ENCODE assay signal across 23 cellular contexts in genomic region chr17:28592260-28592659, GRCh38. TPM values are rescaled to one million over a fixed set of nuclear protein-coding genes. Genes with fewer than 3 reads are reported as not detected.
A peak's percentile ranks its signal among the peaks of the same experiment; 100 is the strongest.
DNase-seq lines count a peak whose midpoint lies in the region; ATAC-seq, FAIRE-seq and TF ChIP-seq lines count a peak whose summit lies in the region.
"Had no signal": no experiment of that assay in that cellular context is flagged by ENCODE, and none has a peak within 500 bp of the region (broad histone marks: within the 10 kb centered on the region; RNA-seq: fewer than 3 reads in every experiment).

No MANE protein-coding gene starts in this region.

- TF ChIP-seq POLR2A in K562 (conservative IDR thresholded peaks at IDR 0.05): no peak

- no peaks in the 10 kb centered on the region for H3K27me3 Mint-ChIP-seq in T-helper 1 cell treated with Interleukin-12 subunit alpha and Interleukin-12 subunit beta and Interleukin-4 antibody, amounts not matched to agents 30 μg/mL and 1 μg/mL, for 36 hours (ENCODE audit: low read depth)
- H3K27me3 Mint-ChIP-seq: CD4-positive, alpha-beta memory T cell had no signal

- no peak overlapping the region for H3K4me2 ChIP-seq in K562 (ENCODE audit: insufficient read depth, low read length)
- H3K4me2 ChIP-seq: BLaER1 treated with 17β-estradiol and CSF1 and Interleukin-3, amounts not matched to agents 10 nM and 100 nM; KMS-11 had no signal

- DNase-seq in T-helper 1 cell: no peak
- no peak for DNase-seq in A673 (ENCODE audit: low spot score)
- no peak for DNase-seq in K562 (ENCODE audit: extremely low read depth in 1 of 4, low spot score in 3 of 4)
- no peak for DNase-seq in germinal center (ENCODE audit: low spot score)
- DNase-seq: CD4-positive, alpha-beta memory T cell; DND-41; GOT3; HCEC 1CT; MV-4-11; NCI-H1105 treated with DMSO at 0.1 percent for 48 hours; NCI-H1694; NCI-H2081 treated with DMSO at 0.1 percent for 48 hours; NCI-H2171 treated with DMSO at 0.1 percent for 48 hours; NCI-H446; NCI-H526; OCI-M1; Right ventricle myocardium superior had no signal

- POLR2A ChIA-PET in A673 (lab: Charles Lee; ENCODE audit: low non-redundant PET) (no interaction called here), K562 (lab: Yijun Ruan, JAX) (interaction anchor here (0.6 to 15.9 kb wide), 7 partner anchors 10 to 359 kb away, joined by 3 to 274 read pairs (median 3); partner anchors contain the start of gene ALDOC)

- H3K9me3 ChIP-seq in A673 (ENCODE audit: low read depth, low read length, poor library complexity, severe bottlenecking) (no peaks in the 10 kb centered on the region), K562 (replicated peaks; ENCODE audit: control insufficient read depth, insufficient read depth, low read depth, low read length) (no peaks in the 10 kb centered on the region)
- H3K9me3 ChIP-seq: BLaER1 treated with 17β-estradiol and CSF1 and Interleukin-3, amounts not matched to agents 10 nM and 100 nM had no signal

- H2AFZ ChIP-seq in K562 (ENCODE audit: low read depth, low read length): no peak overlapping the region

- no peak for TF ChIP-seq CTCF in A673 (conservative IDR thresholded peaks at IDR 0.05; ENCODE audit: low read depth, low read length)
- no peak for TF ChIP-seq CTCF in K562 (IDR thresholded peaks at IDR 0.05 in 2 of 3, conservative IDR thresholded peaks at IDR 0.05 in 1 of 3; ENCODE audit: insufficient read depth in 2 of 3, low read depth in 1 of 3, low read length in 3 of 3)

- intact Hi-C loops in A673 (cut with micrococcal nuclease; ENCODE audit: unreplicated experiment) (no loop called here), K562 (cut with micrococcal nuclease) (loop anchor here (10.0 kb wide), 1 partner anchor 313 kb away; the partner anchor contains the start of gene DHRS13)

- H3K27me3 ChIP-seq in A673 (replicated peaks; ENCODE audit: insufficient read depth, low read depth, low read length, poor library complexity) (no peaks in the 10 kb centered on the region), K562 (ENCODE audit: control insufficient read depth in 2 of 2, insufficient read depth in 2 of 2, low read length in 2 of 2) (no peaks in the 10 kb centered on the region)
- H3K27me3 ChIP-seq: BLaER1 treated with 17β-estradiol and CSF1 and Interleukin-3, amounts not matched to agents 10 nM and 100 nM had no signal

- no peak overlapping the region for H3K9ac ChIP-seq in K562 (ENCODE audit: insufficient read depth in 1 of 2, low read depth in 2 of 2, low read length in 2 of 2)
- H3K9ac ChIP-seq: KMS-11 had no signal

- H3K4me3 Mint-ChIP-seq in T-helper 1 cell treated with Interleukin-12 subunit alpha and Interleukin-12 subunit beta and Interleukin-4 antibody, amounts not matched to agents 30 μg/mL and 1 μg/mL, for 36 hours: no peak overlapping the region
- H3K4me3 Mint-ChIP-seq: CD4-positive, alpha-beta memory T cell had no signal

- no peak for TF ChIP-seq EP300 in K562 (IDR thresholded peaks at IDR 0.05; ENCODE audit: low read length)

- peak; percentile 29 for FAIRE-seq in K562 (lab: Jason Lieb, UNC)
- FAIRE-seq: GM12891 had no signal

- TF ChIP-seq RAD21 in K562 (CRISPR knock-in tag; conservative IDR thresholded peaks at IDR 0.05 in 1 of 2, IDR thresholded peaks at IDR 0.05 in 1 of 2): no peak

- H3K4me1 ChIP-seq in A673 (ENCODE audit: insufficient read depth, low read length, poor library complexity, severe bottlenecking) (peaks cover under 1% of the 10 kb centered on the region), K562 (replicated peaks in 1 of 2; ENCODE audit: control insufficient read depth in 2 of 2, insufficient read depth in 2 of 2, low read length in 2 of 2) (peaks cover 0 to under 1% of the 10 kb centered on the region in 2 experiments; a peak in 2 of 5 replicates)

- WGBS in K562 (ENCODE audit: insufficient coverage, low coverage, missing lambda C conversion rate): 82% methylated on average over 4 of the region's 4 CpGs

- peaks cover 20% of the 10 kb centered on the region for H3K79me2 ChIP-seq in K562 (ENCODE audit: control insufficient read depth, insufficient read depth, low read length)

- no peaks in the 10 kb centered on the region for H3K9me3 Mint-ChIP-seq in T-helper 1 cell treated with Interleukin-12 subunit alpha and Interleukin-12 subunit beta and Interleukin-4 antibody, amounts not matched to agents 30 μg/mL and 1 μg/mL, for 36 hours
- H3K9me3 Mint-ChIP-seq: CD4-positive, alpha-beta memory T cell had no signal

- CTCF ChIA-PET in A673 (lab: Charles Lee) (no interaction called here), K562 (lab: Yijun Ruan, JAX; ENCODE audit: low intra/inter-chr PET ratio) (no interaction called here)

- H3K27ac ChIP-seq in A673 (ENCODE audit: low read depth, low read length, poor library complexity, severe bottlenecking) (no peak overlapping the region), K562 (ENCODE audit: extremely low read depth, low read depth, low read length) (no peak overlapping the region)
- H3K27ac ChIP-seq: 22Rv1; BLaER1 treated with 17β-estradiol and CSF1 and Interleukin-3, amounts not matched to agents 10 nM and 100 nM; KMS-11 had no signal

- BruUV-seq in A673 (replicated peaks; lab: Mats Ljungman, UMichigan) (TSS peak; percentile 14), K562 (replicated peaks; lab: Mats Ljungman, UMichigan) (TSS peak; percentile 17)

- H3K4me1 Mint-ChIP-seq in T-helper 1 cell treated with Interleukin-12 subunit alpha and Interleukin-12 subunit beta and Interleukin-4 antibody, amounts not matched to agents 30 μg/mL and 1 μg/mL, for 36 hours (ENCODE audit: low read depth): peaks cover 16% of the 10 kb centered on the region

- H4K20me1 ChIP-seq in K562 (replicated peaks; ENCODE audit: control insufficient read depth, insufficient read depth, low read length): no peaks in the 10 kb centered on the region

- H3K36me3 ChIP-seq in A673 (ENCODE audit: insufficient read depth, low read length, poor library complexity, severe bottlenecking) (peaks cover 91% of the 10 kb centered on the region), K562 (ENCODE audit: control insufficient read depth, insufficient read depth, low read length) (peaks cover 77% of the 10 kb centered on the region)

- no peaks in the 10 kb centered on the region for H3K9me1 ChIP-seq in K562 (ENCODE audit: control insufficient read depth, insufficient read depth, low read length)

- H3K4me3 ChIP-seq in A673 (ENCODE audit: low read depth, low read length, poor library complexity, severe bottlenecking): no peak overlapping the region
- H3K4me3 ChIP-seq in K562: no peak overlapping the region
- H3K4me3 ChIP-seq: BLaER1 treated with 17β-estradiol and CSF1 and Interleukin-3, amounts not matched to agents 10 nM and 100 nM had no signal

- H3K36me3 Mint-ChIP-seq in T-helper 1 cell treated with Interleukin-12 subunit alpha and Interleukin-12 subunit beta and Interleukin-4 antibody, amounts not matched to agents 30 μg/mL and 1 μg/mL, for 36 hours (ENCODE audit: low read depth): peaks cover 31% of the 10 kb centered on the region

- in situ Hi-C loops in K562 (cut with MboI): no loop called here

- ATAC-seq in K562: no peak
- ATAC-seq in GM21528 (IDR thresholded peaks at IDR 0.05; ENCODE audit: low FRiP score, unreplicated experiment): no peak

- H3K27ac Mint-ChIP-seq in T-helper 1 cell treated with Interleukin-12 subunit alpha and Interleukin-12 subunit beta and Interleukin-4 antibody, amounts not matched to agents 30 μg/mL and 1 μg/mL, for 36 hours: peak overlapping the region; percentile 59
- H3K27ac Mint-ChIP-seq: CD4-positive, alpha-beta memory T cell had no signal

RNA-seq across cellular contexts. Expression of gene SPAG5, which starts 6.6 kb away (rescaled TPM):
- total RNA-seq in A673 (2021) (213 and 219 TPM in 2 replicates), K562 (2014; rRNA removed) (124 and 144 TPM in 2 replicates), K562 (2014; rRNA removed; fragmentation: Illumina TruSeq; extraction: Trizol) (149 and 151 TPM in 2 replicates), K562 (2015; rRNA removed; fragmentation: Illumina TruSeq; extraction: Trizol) (151 and 156 TPM in 2 replicates), K562 (2021) (134 and 143 TPM in 2 replicates)
- total RNA-seq in K562 (2011; cell fraction: chromatin; rRNA removed; ENCODE audit: low replicate concordance): 517 and 585 TPM in 2 replicates
- 336 and 355 TPM in 2 replicates for total RNA-seq in K562 (2011; cell fraction: nucleolus; rRNA removed)
- total RNA-seq in K562 (2011; cell fraction: nucleoplasm; rRNA removed): 269 and 327 TPM in 2 replicates
- polyA plus RNA-seq in K562 (2011; rRNA removed) (192 and 229 TPM in 2 replicates), K562 (2014; fragmentation: Illumina TruSeq; extraction: Trizol) (133 and 140 TPM in 2 replicates), K562 (2014; fragmentation: Nextera tagmentation; extraction: Ambion mirVana) (100 to 1,000 TPM in 1 of 2 experiments, 10 to 100 TPM in 1; 94.4 to 286 TPM), K562 (2014; rRNA removed) (143 and 157 TPM in 2 replicates)
- 91.5 and 98.4 TPM in 2 replicates for polyA plus RNA-seq in K562 (2011; cell fraction: cytosol; rRNA removed)
- 797 and 863 TPM in 2 replicates for polyA plus RNA-seq in K562 (2011; cell fraction: nucleus; rRNA removed)
- polyA plus RNA-seq in K562 (2012): 120 and 153 TPM in 2 replicates
- 178 and 188 TPM in 2 replicates for polyA minus RNA-seq in K562 (2011; rRNA and poly(A)+ RNA removed)
- polyA minus RNA-seq in K562 (2011; cell fraction: cytosol; rRNA and poly(A)+ RNA removed): 74.0 and 98.5 TPM in 2 replicates
- polyA minus RNA-seq in K562 (2011; cell fraction: nucleus; rRNA and poly(A)+ RNA removed): 244 and 330 TPM in 2 replicates

RNA-seq across cellular contexts. Expression of gene ALDOC, which starts 15.6 kb away (rescaled TPM):
- 9.7 and 12.0 TPM in 2 replicates for total RNA-seq in A673 (2021)
- 193 and 319 TPM in 2 replicates for total RNA-seq in K562 (2011; cell fraction: chromatin; rRNA removed; ENCODE audit: low replicate concordance)
- total RNA-seq in K562 (2011; cell fraction: nucleolus; rRNA removed): 209 and 250 TPM in 2 replicates
- 213 and 242 TPM in 2 replicates for total RNA-seq in K562 (2011; cell fraction: nucleoplasm; rRNA removed)
- 93.5 and 102 TPM in 2 replicates for total RNA-seq in K562 (2014; rRNA removed)
- total RNA-seq in K562 (2014; rRNA removed; fragmentation: Illumina TruSeq; extraction: Trizol): 52.0 and 64.1 TPM in 2 replicates
- total RNA-seq in K562 (2015; rRNA removed; fragmentation: Illumina TruSeq; extraction: Trizol): 42.8 and 43.2 TPM in 2 replicates
- 69.8 and 74.2 TPM in 2 replicates for total RNA-seq in K562 (2021)
- 263 and 354 TPM in 2 replicates for polyA plus RNA-seq in K562 (2011; rRNA removed)
- 404 and 465 TPM in 2 replicates for polyA plus RNA-seq in K562 (2011; cell fraction: cytosol; rRNA removed)
- polyA plus RNA-seq in K562 (2011; cell fraction: nucleus; rRNA removed): 420 and 425 TPM in 2 replicates
- polyA plus RNA-seq in K562 (2012): 119 and 134 TPM in 2 replicates
- 110 and 122 TPM in 2 replicates for polyA plus RNA-seq in K562 (2014; fragmentation: Illumina TruSeq; extraction: Trizol)
- 100 to 1,000 TPM in 1 of 2 experiments, 10 to 100 TPM in 1; 93.5 to 124 TPM for polyA plus RNA-seq in K562 (2014; fragmentation: Nextera tagmentation; extraction: Ambion mirVana)
- 99.2 and 113 TPM in 2 replicates for polyA plus RNA-seq in K562 (2014; rRNA removed)
- 264 and 310 TPM in 2 replicates for polyA minus RNA-seq in K562 (2011; rRNA and poly(A)+ RNA removed)
- polyA minus RNA-seq in K562 (2011; cell fraction: cytosol; rRNA and poly(A)+ RNA removed): 143 and 155 TPM in 2 replicates
- 82.8 and 138 TPM in 2 replicates for polyA minus RNA-seq in K562 (2011; cell fraction: nucleus; rRNA and poly(A)+ RNA removed)

RNA-seq across cellular contexts. Expression of gene PIGS, which starts 20.9 kb away (rescaled TPM):
- total RNA-seq in A673 (2021) (51.6 and 64.8 TPM in 2 replicates), K562 (2014; rRNA removed) (55.1 and 86.9 TPM in 2 replicates), K562 (2014; rRNA removed; fragmentation: Illumina TruSeq; extraction: Trizol) (52.5 and 57.6 TPM in 2 replicates), K562 (2015; rRNA removed; fragmentation: Illumina TruSeq; extraction: Trizol) (51.5 and 55.3 TPM in 2 replicates), K562 (2021) (109 and 114 TPM in 2 replicates)
- 166 and 297 TPM in 2 replicates for total RNA-seq in K562 (2011; cell fraction: chromatin; rRNA removed; ENCODE audit: low replicate concordance)
- total RNA-seq in K562 (2011; cell fraction: nucleolus; rRNA removed): 236 and 239 TPM in 2 replicates
- 231 and 242 TPM in 2 replicates for total RNA-seq in K562 (2011; cell fraction: nucleoplasm; rRNA removed)
- polyA plus RNA-seq in K562 (2011; rRNA removed) (64.4 and 76.9 TPM in 2 replicates), K562 (2014; fragmentation: Illumina TruSeq; extraction: Trizol) (138 TPM in 2 replicates), K562 (2014; fragmentation: Nextera tagmentation; extraction: Ambion mirVana) (10 to 100 TPM; 47.5 to 55.8 TPM), K562 (2014; rRNA removed) (68.4 and 68.7 TPM in 2 replicates)
- 69.3 and 115 TPM in 2 replicates for polyA plus RNA-seq in K562 (2011; cell fraction: cytosol; rRNA removed)
- polyA plus RNA-seq in K562 (2011; cell fraction: nucleus; rRNA removed): 101 and 179 TPM in 2 replicates
- polyA plus RNA-seq in K562 (2012): 112 and 132 TPM in 2 replicates
- 29.4 and 51.4 TPM in 2 replicates for polyA minus RNA-seq in K562 (2011; rRNA and poly(A)+ RNA removed)
- 27.1 and 48.7 TPM in 2 replicates for polyA minus RNA-seq in K562 (2011; cell fraction: cytosol; rRNA and poly(A)+ RNA removed)
- 32.1 and 40.7 TPM in 2 replicates for polyA minus RNA-seq in K562 (2011; cell fraction: nucleus; rRNA and poly(A)+ RNA removed)

RNA-seq across cellular contexts. Expression of gene RSKR, which starts 21.7 kb away (rescaled TPM):
- total RNA-seq in A673 (2021) (34.6 and 36.8 TPM in 2 replicates), K562 (2014; rRNA removed) (10.3 and 12.2 TPM in 2 replicates), K562 (2014; rRNA removed; fragmentation: Illumina TruSeq; extraction: Trizol) (14.3 and 17.2 TPM in 2 replicates), K562 (2015; rRNA removed; fragmentation: Illumina TruSeq; extraction: Trizol) (13.6 and 16.2 TPM in 2 replicates), K562 (2021) (25.0 and 25.8 TPM in 2 replicates)
- 428 and 683 TPM in 2 replicates for total RNA-seq in K562 (2011; cell fraction: chromatin; rRNA removed; ENCODE audit: low replicate concordance)
- total RNA-seq in K562 (2011; cell fraction: nucleolus; rRNA removed): 235 and 256 TPM in 2 replicates
- total RNA-seq in K562 (2011; cell fraction: nucleoplasm; rRNA removed): 327 and 411 TPM in 2 replicates
- polyA plus RNA-seq in K562 (2011; rRNA removed) (42.2 and 42.3 TPM in 2 replicates), K562 (2014; fragmentation: Illumina TruSeq; extraction: Trizol) (19.3 and 21.9 TPM in 2 replicates), K562 (2014; fragmentation: Nextera tagmentation; extraction: Ambion mirVana) (1 to 10 TPM; 1.4 to 4.0 TPM), K562 (2014; rRNA removed) (26.6 and 26.7 TPM in 2 replicates)
- polyA plus RNA-seq in K562 (2011; cell fraction: cytosol; rRNA removed): 22.3 and 26.9 TPM in 2 replicates
- polyA plus RNA-seq in K562 (2011; cell fraction: nucleus; rRNA removed): 234 and 292 TPM in 2 replicates
- polyA plus RNA-seq in K562 (2012): 12.2 and 29.3 TPM in 2 replicates
- polyA minus RNA-seq in K562 (2011; rRNA and poly(A)+ RNA removed): 30.2 and 31.0 TPM in 2 replicates
- 9.1 and 14.2 TPM in 2 replicates for polyA minus RNA-seq in K562 (2011; cell fraction: cytosol; rRNA and poly(A)+ RNA removed)
- polyA minus RNA-seq in K562 (2011; cell fraction: nucleus; rRNA and poly(A)+ RNA removed): 67.0 and 69.4 TPM in 2 replicates
- polyA plus RNA-seq: CD4-positive, alpha-beta memory T cell had no signal

RNA-seq across cellular contexts. Expression of gene UNC119, which starts 39.8 kb away (rescaled TPM):
- 44.6 and 46.8 TPM in 2 replicates for total RNA-seq in A673 (2021)
- total RNA-seq in K562 (2011; cell fraction: chromatin; rRNA removed; ENCODE audit: low replicate concordance): 28.5 and 62.9 TPM in 2 replicates
- total RNA-seq in K562 (2011; cell fraction: nucleolus; rRNA removed): 57.0 and 57.2 TPM in 2 replicates
- total RNA-seq in K562 (2011; cell fraction: nucleoplasm; rRNA removed): 50.3 and 52.8 TPM in 2 replicates
- total RNA-seq in K562 (2014; rRNA removed): 32.0 and 42.0 TPM in 2 replicates
- 7.0 and 8.9 TPM in 2 replicates for total RNA-seq in K562 (2014; rRNA removed; fragmentation: Illumina TruSeq; extraction: Trizol)
- total RNA-seq in K562 (2015; rRNA removed; fragmentation: Illumina TruSeq; extraction: Trizol): 15.7 and 15.9 TPM in 2 replicates
- total RNA-seq in K562 (2021): 16.3 and 21.1 TPM in 2 replicates
- polyA plus RNA-seq in K562 (2011; rRNA removed): 47.7 and 62.5 TPM in 2 replicates
- polyA plus RNA-seq in K562 (2011; cell fraction: cytosol; rRNA removed): 41.8 and 64.9 TPM in 2 replicates
- polyA plus RNA-seq in K562 (2011; cell fraction: nucleus; rRNA removed): 114 and 146 TPM in 2 replicates
- 12.8 and 25.6 TPM in 2 replicates for polyA plus RNA-seq in K562 (2012)
- 18.5 and 21.5 TPM in 2 replicates for polyA plus RNA-seq in K562 (2014; fragmentation: Illumina TruSeq; extraction: Trizol)
- 1 to 10 TPM in 1 of 2 experiments, under 1 TPM in 1; 0.37 to 1.0 TPM for polyA plus RNA-seq in K562 (2014; fragmentation: Nextera tagmentation; extraction: Ambion mirVana)
- 29.1 and 29.6 TPM in 2 replicates for polyA plus RNA-seq in K562 (2014; rRNA removed)
- 6.9 and 11.3 TPM in 2 replicates for polyA minus RNA-seq in K562 (2011; rRNA and poly(A)+ RNA removed)
- 6.6 and 14.3 TPM in 2 replicates for polyA minus RNA-seq in K562 (2011; cell fraction: cytosol; rRNA and poly(A)+ RNA removed)
- 23.4 and 27.1 TPM in 2 replicates for polyA minus RNA-seq in K562 (2011; cell fraction: nucleus; rRNA and poly(A)+ RNA removed)
